1 cellular context compared by ENCODE assay signal in the genomic region with DNA sequence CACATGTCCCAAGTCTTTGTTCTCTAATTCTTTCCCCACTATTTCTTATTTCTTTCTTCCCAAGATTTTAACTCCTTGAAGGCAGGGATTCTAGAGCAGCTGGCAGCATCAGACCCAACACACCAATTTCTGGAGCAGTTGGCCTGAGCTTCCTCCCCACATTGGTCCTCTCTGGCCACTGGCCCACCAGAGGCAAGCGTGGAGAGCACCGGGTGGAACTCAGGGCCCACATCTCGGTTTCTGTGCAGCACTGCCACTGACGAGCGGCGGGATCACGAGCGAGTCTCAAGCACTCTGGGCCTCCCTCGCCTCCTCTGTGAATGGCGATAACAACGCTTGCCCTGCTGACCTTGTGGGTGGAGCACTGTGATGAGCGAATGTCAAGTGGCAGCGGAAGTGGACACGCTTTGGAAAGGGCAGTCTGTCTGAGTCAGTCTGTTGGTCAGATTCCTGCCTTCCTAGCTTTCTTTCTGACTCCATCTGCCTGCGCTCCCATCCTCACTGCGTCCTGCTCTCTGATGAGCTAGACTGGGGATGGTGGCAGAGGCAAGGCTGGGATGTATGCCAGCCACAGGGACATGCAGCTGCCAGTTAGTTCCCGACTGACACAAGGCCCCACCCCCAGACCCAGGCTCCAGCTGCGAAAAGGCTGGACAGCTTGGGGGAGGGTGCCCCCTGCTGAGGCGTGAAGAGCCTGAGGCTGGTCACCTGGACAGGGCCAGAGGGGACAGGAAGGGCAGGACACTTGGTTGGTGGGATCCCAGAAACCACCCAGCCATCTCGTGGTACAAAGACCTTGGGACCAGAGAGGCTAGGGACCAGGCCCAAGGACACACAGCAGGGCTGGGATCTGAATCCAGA.
TF ChIP-seq lines count a peak whose summit lies in the region.

No MANE protein-coding gene starts in this region.

TF ChIP-seq in HepG2, 621 proteins besides CTCF, POLR2A, EP300 and RAD21 (continued from another document and continues in another):
- TF ChIP-seq, protein P1, sequence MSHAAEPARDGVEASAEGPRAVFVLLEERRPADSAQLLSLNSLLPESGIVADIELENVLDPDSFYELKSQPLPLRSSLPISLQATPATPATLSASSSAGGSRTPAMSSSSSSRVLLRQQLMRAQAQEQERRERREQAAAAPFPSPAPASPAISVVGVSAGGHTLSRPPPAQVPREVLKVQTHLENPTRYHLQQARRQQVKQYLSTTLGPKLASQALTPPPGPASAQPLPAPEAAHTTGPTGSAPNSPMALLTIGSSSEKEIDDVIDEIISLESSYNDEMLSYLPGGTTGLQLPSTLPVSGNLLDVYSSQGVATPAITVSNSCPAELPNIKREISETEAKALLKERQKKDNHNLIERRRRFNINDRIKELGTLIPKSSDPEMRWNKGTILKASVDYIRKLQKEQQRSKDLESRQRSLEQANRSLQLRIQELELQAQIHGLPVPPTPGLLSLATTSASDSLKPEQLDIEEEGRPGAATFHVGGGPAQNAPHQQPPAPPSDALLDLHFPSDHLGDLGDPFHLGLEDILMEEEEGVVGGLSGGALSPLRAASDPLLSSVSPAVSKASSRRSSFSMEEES (CRISPR knock-in tag; IDR thresholded peaks at IDR 0.05): peak; percentile 48; the same call in 1 of the 2 replicates
- TF ChIP-seq ZNF883 (CRISPR knock-in tag; IDR thresholded peaks at IDR 0.05; ENCODE audit: not compliant biosample characterization) (no peak), CCAR2 (optimal IDR thresholded peaks at IDR 0.05; ENCODE audit: low read depth, low read length) (peak; percentile 48), SOX6 (IDR thresholded peaks at IDR 0.05) (no peak), SOX6 (CRISPR knock-in tag; IDR thresholded peaks at IDR 0.05) (peak; percentile 71; the same call in 1 of the 2 replicates), HDAC1 (CRISPR knock-in tag; IDR thresholded peaks at IDR 0.05) (peak; percentile 56), ZNF776 (CRISPR knock-in tag; IDR thresholded peaks at IDR 0.05) (0 out of 2 replicates have a peak, but pooled peaks have one; percentile 67), FOXA3 (CRISPR knock-in tag; IDR thresholded peaks at IDR 0.05) (peak; percentile 56; the same call in 1 of the 2 replicates), ZNF205 (CRISPR knock-in tag; IDR thresholded peaks at IDR 0.05) (peak; percentile 19; the same call in 1 of the 2 replicates), KDM2A (CRISPR knock-in tag; IDR thresholded peaks at IDR 0.05; ENCODE audit: borderline replicate concordance, low read depth) (peak; percentile 56; the same call in 1 of the 2 replicates), PRMT3 (CRISPR knock-in tag; IDR thresholded peaks at IDR 0.05; ENCODE audit: borderline replicate concordance, low read depth) (no peak), ZFAT (CRISPR knock-in tag; conservative IDR thresholded peaks at IDR 0.05) (no peak), SYNCRIP (IDR thresholded peaks at IDR 0.05; ENCODE audit: insufficient read depth, low read depth, low read length) (no peak), SKI (IDR thresholded peaks at IDR 0.05; ENCODE audit: partially characterized antibody) (peak; percentile 10), ZNF768 (CRISPR knock-in tag; IDR thresholded peaks at IDR 0.05) (peak; percentile 100), NR2F1 (CRISPR knock-in tag; IDR thresholded peaks at IDR 0.05) (peak; percentile 93 to 98), ZNF253 (CRISPR knock-in tag; IDR thresholded peaks at IDR 0.05; ENCODE audit: borderline replicate concordance) (0 out of 2 replicates have a peak, but pooled peaks have one; percentile 25), ZNF3 (CRISPR knock-in tag; IDR thresholded peaks at IDR 0.05) (0 out of 2 replicates have a peak, but pooled peaks have one; percentile 25)
- TF ChIP-seq, protein P2, sequence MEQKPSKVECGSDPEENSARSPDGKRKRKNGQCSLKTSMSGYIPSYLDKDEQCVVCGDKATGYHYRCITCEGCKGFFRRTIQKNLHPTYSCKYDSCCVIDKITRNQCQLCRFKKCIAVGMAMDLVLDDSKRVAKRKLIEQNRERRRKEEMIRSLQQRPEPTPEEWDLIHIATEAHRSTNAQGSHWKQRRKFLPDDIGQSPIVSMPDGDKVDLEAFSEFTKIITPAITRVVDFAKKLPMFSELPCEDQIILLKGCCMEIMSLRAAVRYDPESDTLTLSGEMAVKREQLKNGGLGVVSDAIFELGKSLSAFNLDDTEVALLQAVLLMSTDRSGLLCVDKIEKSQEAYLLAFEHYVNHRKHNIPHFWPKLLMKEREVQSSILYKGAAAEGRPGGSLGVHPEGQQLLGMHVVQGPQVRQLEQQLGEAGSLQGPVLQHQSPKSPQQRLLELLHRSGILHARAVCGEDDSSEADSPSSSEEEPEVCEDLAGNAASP (CRISPR knock-in tag; IDR thresholded peaks at IDR 0.05; ENCODE audit: borderline replicate concordance): no peak
- TF ChIP-seq, protein P3, sequence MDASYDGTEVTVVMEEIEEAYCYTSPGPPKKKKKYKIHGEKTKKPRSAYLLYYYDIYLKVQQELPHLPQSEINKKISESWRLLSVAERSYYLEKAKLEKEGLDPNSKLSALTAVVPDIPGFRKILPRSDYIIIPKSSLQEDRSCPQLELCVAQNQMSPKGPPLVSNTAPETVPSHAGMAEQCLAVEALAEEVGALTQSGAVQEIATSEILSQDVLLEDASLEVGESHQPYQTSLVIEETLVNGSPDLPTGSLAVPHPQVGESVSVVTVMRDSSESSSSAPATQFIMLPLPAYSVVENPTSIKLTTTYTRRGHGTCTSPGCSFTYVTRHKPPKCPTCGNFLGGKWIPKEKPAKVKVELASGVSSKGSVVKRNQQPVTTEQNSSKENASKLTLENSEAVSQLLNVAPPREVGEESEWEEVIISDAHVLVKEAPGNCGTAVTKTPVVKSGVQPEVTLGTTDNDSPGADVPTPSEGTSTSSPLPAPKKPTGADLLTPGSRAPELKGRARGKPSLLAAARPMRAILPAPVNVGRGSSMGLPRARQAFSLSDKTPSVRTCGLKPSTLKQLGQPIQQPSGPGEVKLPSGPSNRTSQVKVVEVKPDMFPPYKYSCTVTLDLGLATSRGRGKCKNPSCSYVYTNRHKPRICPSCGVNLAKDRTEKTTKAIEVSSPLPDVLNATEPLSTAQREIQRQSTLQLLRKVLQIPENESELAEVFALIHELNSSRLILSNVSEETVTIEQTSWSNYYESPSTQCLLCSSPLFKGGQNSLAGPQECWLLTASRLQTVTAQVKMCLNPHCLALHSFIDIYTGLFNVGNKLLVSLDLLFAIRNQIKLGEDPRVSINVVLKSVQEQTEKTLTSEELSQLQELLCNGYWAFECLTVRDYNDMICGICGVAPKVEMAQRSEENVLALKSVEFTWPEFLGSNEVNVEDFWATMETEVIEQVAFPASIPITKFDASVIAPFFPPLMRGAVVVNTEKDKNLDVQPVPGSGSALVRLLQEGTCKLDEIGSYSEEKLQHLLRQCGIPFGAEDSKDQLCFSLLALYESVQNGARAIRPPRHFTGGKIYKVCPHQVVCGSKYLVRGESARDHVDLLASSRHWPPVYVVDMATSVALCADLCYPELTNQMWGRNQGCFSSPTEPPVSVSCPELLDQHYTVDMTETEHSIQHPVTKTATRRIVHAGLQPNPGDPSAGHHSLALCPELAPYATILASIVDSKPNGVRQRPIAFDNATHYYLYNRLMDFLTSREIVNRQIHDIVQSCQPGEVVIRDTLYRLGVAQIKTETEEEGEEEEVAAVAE (CRISPR knock-in tag; IDR thresholded peaks at IDR 0.05; ENCODE audit: borderline replicate concordance): no peak
- TF ChIP-seq, protein P4, sequence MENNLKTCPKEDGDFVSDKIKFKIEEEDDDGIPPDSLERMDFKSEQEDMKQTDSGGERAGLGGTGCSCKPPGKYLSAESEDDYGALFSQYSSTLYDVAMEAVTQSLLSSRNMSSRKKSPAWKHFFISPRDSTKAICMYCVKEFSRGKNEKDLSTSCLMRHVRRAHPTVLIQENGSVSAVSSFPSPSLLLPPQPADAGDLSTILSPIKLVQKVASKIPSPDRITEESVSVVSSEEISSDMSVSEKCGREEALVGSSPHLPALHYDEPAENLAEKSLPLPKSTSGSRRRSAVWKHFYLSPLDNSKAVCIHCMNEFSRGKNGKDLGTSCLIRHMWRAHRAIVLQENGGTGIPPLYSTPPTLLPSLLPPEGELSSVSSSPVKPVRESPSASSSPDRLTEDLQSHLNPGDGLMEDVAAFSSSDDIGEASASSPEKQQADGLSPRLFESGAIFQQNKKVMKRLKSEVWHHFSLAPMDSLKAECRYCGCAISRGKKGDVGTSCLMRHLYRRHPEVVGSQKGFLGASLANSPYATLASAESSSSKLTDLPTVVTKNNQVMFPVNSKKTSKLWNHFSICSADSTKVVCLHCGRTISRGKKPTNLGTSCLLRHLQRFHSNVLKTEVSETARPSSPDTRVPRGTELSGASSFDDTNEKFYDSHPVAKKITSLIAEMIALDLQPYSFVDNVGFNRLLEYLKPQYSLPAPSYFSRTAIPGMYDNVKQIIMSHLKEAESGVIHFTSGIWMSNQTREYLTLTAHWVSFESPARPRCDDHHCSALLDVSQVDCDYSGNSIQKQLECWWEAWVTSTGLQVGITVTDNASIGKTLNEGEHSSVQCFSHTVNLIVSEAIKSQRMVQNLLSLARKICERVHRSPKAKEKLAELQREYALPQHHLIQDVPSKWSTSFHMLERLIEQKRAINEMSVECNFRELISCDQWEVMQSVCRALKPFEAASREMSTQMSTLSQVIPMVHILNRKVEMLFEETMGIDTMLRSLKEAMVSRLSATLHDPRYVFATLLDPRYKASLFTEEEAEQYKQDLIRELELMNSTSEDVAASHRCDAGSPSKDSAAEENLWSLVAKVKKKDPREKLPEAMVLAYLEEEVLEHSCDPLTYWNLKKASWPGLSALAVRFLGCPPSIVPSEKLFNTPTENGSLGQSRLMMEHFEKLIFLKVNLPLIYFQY (CRISPR knock-in tag; IDR thresholded peaks at IDR 0.05; ENCODE audit: borderline replicate concordance): no peak
- TF ChIP-seq, protein P5, sequence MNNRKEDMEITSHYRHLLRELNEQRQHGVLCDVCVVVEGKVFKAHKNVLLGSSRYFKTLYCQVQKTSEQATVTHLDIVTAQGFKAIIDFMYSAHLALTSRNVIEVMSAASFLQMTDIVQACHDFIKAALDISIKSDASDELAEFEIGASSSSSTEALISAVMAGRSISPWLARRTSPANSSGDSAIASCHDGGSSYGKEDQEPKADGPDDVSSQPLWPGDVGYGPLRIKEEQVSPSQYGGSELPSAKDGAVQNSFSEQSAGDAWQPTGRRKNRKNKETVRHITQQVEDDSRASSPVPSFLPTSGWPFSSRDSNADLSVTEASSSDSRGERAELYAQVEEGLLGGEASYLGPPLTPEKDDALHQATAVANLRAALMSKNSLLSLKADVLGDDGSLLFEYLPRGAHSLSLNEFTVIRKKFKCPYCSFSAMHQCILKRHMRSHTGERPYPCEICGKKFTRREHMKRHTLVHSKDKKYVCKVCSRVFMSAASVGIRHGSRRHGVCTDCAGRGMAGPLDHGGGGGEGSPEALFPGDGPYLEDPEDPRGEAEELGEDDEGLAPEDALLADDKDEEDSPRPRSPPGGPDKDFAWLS (CRISPR knock-in tag; IDR thresholded peaks at IDR 0.05; ENCODE audit: borderline replicate concordance): no peak
- TF ChIP-seq, protein P6, sequence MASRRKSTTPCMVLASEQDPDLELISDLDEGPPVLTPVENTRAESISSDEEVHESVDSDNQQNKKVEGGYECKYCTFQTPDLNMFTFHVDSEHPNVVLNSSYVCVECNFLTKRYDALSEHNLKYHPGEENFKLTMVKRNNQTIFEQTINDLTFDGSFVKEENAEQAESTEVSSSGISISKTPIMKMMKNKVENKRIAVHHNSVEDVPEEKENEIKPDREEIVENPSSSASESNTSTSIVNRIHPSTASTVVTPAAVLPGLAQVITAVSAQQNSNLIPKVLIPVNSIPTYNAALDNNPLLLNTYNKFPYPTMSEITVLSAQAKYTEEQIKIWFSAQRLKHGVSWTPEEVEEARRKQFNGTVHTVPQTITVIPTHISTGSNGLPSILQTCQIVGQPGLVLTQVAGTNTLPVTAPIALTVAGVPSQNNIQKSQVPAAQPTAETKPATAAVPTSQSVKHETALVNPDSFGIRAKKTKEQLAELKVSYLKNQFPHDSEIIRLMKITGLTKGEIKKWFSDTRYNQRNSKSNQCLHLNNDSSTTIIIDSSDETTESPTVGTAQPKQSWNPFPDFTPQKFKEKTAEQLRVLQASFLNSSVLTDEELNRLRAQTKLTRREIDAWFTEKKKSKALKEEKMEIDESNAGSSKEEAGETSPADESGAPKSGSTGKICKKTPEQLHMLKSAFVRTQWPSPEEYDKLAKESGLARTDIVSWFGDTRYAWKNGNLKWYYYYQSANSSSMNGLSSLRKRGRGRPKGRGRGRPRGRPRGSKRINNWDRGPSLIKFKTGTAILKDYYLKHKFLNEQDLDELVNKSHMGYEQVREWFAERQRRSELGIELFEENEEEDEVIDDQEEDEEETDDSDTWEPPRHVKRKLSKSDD (CRISPR knock-in tag; IDR thresholded peaks at IDR 0.05; ENCODE audit: low read depth): 0 out of 2 replicates have a peak, but pooled peaks have one; percentile 46
- TF ChIP-seq, protein P7, sequence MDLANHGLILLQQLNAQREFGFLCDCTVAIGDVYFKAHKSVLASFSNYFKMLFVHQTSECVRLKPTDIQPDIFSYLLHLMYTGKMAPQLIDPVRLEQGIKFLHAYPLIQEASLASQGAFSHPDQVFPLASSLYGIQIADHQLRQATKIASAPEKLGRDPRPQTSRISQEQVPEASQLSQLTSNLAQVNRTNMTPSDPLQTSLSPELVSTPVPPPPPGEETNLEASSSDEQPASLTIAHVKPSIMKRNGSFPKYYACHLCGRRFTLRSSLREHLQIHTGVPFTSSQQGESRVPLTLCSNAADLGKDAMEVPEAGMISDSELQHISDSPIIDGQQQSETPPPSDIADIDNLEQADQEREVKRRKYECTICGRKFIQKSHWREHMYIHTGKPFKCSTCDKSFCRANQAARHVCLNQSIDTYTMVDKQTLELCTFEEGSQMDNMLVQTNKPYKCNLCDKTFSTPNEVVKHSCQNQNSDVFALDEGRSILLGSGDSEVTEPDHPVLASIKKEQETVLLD (CRISPR knock-in tag; IDR thresholded peaks at IDR 0.05; ENCODE audit: low read depth): no peak
- TF ChIP-seq, protein P8, sequence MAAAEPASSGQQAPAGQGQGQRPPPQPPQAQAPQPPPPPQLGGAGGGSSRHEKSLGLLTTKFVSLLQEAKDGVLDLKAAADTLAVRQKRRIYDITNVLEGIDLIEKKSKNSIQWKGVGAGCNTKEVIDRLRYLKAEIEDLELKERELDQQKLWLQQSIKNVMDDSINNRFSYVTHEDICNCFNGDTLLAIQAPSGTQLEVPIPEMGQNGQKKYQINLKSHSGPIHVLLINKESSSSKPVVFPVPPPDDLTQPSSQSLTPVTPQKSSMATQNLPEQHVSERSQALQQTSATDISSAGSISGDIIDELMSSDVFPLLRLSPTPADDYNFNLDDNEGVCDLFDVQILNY (CRISPR knock-in tag; conservative IDR thresholded peaks at IDR 0.05): no peak
- TF ChIP-seq, protein P9, sequence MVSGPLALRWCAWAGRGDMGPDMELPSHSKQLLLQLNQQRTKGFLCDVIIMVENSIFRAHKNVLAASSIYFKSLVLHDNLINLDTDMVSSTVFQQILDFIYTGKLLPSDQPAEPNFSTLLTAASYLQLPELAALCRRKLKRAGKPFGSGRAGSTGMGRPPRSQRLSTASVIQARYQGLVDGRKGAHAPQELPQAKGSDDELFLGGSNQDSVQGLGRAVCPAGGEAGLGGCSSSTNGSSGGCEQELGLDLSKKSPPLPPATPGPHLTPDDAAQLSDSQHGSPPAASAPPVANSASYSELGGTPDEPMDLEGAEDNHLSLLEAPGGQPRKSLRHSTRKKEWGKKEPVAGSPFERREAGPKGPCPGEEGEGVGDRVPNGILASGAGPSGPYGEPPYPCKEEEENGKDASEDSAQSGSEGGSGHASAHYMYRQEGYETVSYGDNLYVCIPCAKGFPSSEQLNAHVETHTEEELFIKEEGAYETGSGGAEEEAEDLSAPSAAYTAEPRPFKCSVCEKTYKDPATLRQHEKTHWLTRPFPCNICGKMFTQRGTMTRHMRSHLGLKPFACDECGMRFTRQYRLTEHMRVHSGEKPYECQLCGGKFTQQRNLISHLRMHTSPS (CRISPR knock-in tag; IDR thresholded peaks at IDR 0.05; ENCODE audit: low read depth): peak; percentile 79; the same call in 1 of the 2 replicates
- TF ChIP-seq, protein P10, sequence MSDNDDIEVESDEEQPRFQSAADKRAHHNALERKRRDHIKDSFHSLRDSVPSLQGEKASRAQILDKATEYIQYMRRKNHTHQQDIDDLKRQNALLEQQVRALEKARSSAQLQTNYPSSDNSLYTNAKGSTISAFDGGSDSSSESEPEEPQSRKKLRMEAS (IDR thresholded peaks at IDR 0.05): peak; percentile 43; the same call in 1 of the 2 replicates
